ENCODE assay signal across 1 cellular context in genomic region chr2:64922482-64923384, GRCh38.
TF ChIP-seq lines count a peak whose summit lies in the region.

No MANE protein-coding gene starts in this region.

TF ChIP-seq in HepG2, 621 proteins besides CTCF, POLR2A, EP300 and RAD21 (continued from another document and continues in another):
- TF ChIP-seq ZNF24 (IDR thresholded peaks at IDR 0.05) (no peak), ARHGAP35 (CRISPR knock-in tag; IDR thresholded peaks at IDR 0.05; ENCODE audit: borderline replicate concordance) (no peak; the same call in 1 of the 2 replicates), FOXA1 (IDR thresholded peaks at IDR 0.05) (no peak), FOXA1 (CRISPR knock-in tag; IDR thresholded peaks at IDR 0.05) (peak; percentile 31; the same call in 1 of the 2 replicates), ZNF800 (CRISPR knock-in tag; IDR thresholded peaks at IDR 0.05) (no peak), NBN (conservative IDR thresholded peaks at IDR 0.05) (no peak), SMC3 (IDR thresholded peaks at IDR 0.05; ENCODE audit: low read length) (peak; percentile 54; the same call in 1 of the 2 replicates), STAG1 (CRISPR knock-in tag; IDR thresholded peaks at IDR 0.05) (peak; percentile 41), CBX1 (IDR thresholded peaks at IDR 0.05; ENCODE audit: low read depth) (no peak), ZNF296 (CRISPR knock-in tag; conservative IDR thresholded peaks at IDR 0.05) (no peak), NFIB (CRISPR knock-in tag; IDR thresholded peaks at IDR 0.05; ENCODE audit: borderline replicate concordance) (no peak), KDM5B (CRISPR knock-in tag; IDR thresholded peaks at IDR 0.05; ENCODE audit: borderline replicate concordance) (no peak; the same call in 1 of the 2 replicates), CSRNP2 (CRISPR knock-in tag; conservative IDR thresholded peaks at IDR 0.05; ENCODE audit: low read depth) (no peak), BCL6 (CRISPR knock-in tag; IDR thresholded peaks at IDR 0.05) (peak; percentile 64), THYN1 (CRISPR knock-in tag; IDR thresholded peaks at IDR 0.05; ENCODE audit: borderline replicate concordance, low read depth) (no peak), SALL2 (CRISPR knock-in tag; IDR thresholded peaks at IDR 0.05) (0 out of 2 replicates have a peak, but pooled peaks have one; percentile 24), ZNF230 (CRISPR knock-in tag; IDR thresholded peaks at IDR 0.05) (peak; percentile 39; the same call in 1 of the 2 replicates), ZNF607 (CRISPR knock-in tag; IDR thresholded peaks at IDR 0.05; ENCODE audit: borderline replicate concordance) (0 out of 2 replicates have a peak, but pooled peaks have one; percentile 27), ZEB1 (IDR thresholded peaks at IDR 0.05; ENCODE audit: insufficient replicate concordance, low read depth) (no peak), ZNF501 (CRISPR knock-in tag; IDR thresholded peaks at IDR 0.05) (peak; percentile 91), HOXA3 (CRISPR knock-in tag; IDR thresholded peaks at IDR 0.05) (peak; percentile 62), ZNF766 (CRISPR knock-in tag; IDR thresholded peaks at IDR 0.05; ENCODE audit: borderline replicate concordance) (no peak), ZFP41 (CRISPR knock-in tag; IDR thresholded peaks at IDR 0.05; ENCODE audit: borderline replicate concordance) (no peak), ZNF768 (CRISPR knock-in tag; IDR thresholded peaks at IDR 0.05) (0 out of 2 replicates have a peak, but pooled peaks have one; percentile 28), ZNF414 (CRISPR knock-in tag; IDR thresholded peaks at IDR 0.05) (no peak; the same call in 1 of the 2 replicates), ARID2 (CRISPR knock-in tag; IDR thresholded peaks at IDR 0.05; ENCODE audit: borderline replicate concordance) (no peak), NFIC (IDR thresholded peaks at IDR 0.05; ENCODE audit: low read length) (no peak), TEAD2 (CRISPR knock-in tag; IDR thresholded peaks at IDR 0.05) (no peak), ZSCAN29 (CRISPR knock-in tag; conservative IDR thresholded peaks at IDR 0.05) (no peak), ELK4 (CRISPR knock-in tag; IDR thresholded peaks at IDR 0.05; ENCODE audit: borderline replicate concordance) (no peak), ZMYM2 (CRISPR knock-in tag; IDR thresholded peaks at IDR 0.05) (no peak), ZNF484 (CRISPR knock-in tag; IDR thresholded peaks at IDR 0.05; ENCODE audit: borderline replicate concordance, low read depth) (no peak), ZNF629 (CRISPR knock-in tag; conservative IDR thresholded peaks at IDR 0.05) (peak; percentile 73; the same call in 1 of the 2 replicates), MTF2 (CRISPR knock-in tag; IDR thresholded peaks at IDR 0.05; ENCODE audit: borderline replicate concordance) (no peak), ZNF530 (CRISPR knock-in tag; IDR thresholded peaks at IDR 0.05; ENCODE audit: low read depth) (no peak), RERE (CRISPR knock-in tag; IDR thresholded peaks at IDR 0.05; ENCODE audit: low read depth) (0 out of 2 replicates have a peak, but pooled peaks have one; percentile 16), BCLAF1 (IDR thresholded peaks at IDR 0.05) (no peak), YEATS4 (CRISPR knock-in tag; IDR thresholded peaks at IDR 0.05; ENCODE audit: borderline replicate concordance) (0 out of 2 replicates have a peak, but pooled peaks have one; percentile 7), ZBTB20 (CRISPR knock-in tag; IDR thresholded peaks at IDR 0.05; ENCODE audit: borderline replicate concordance, low read depth) (0 out of 2 replicates have a peak, but pooled peaks have one; percentile 19), SIX4 (CRISPR knock-in tag; IDR thresholded peaks at IDR 0.05) (no peak), ZNF20 (CRISPR knock-in tag; IDR thresholded peaks at IDR 0.05) (no peak), ZBTB7B (CRISPR knock-in tag; IDR thresholded peaks at IDR 0.05) (peak; percentile 93), FUBP1 (CRISPR knock-in tag; IDR thresholded peaks at IDR 0.05; ENCODE audit: borderline replicate concordance) (no peak), ETS1 (CRISPR knock-in tag; IDR thresholded peaks at IDR 0.05) (no peak), KLF16 (CRISPR knock-in tag; IDR thresholded peaks at IDR 0.05) (peak in 1 of 2 experiments; percentile 74; a peak in 1 of 4 replicates), SRSF1 (optimal IDR thresholded peaks at IDR 0.05; ENCODE audit: low read depth, low read length) (no peak), POGZ (CRISPR knock-in tag; IDR thresholded peaks at IDR 0.05) (peak; percentile 91), RBM22 (optimal IDR thresholded peaks at IDR 0.05; ENCODE audit: low read length) (no peak), TRIM22 (IDR thresholded peaks at IDR 0.05) (no peak), ZNF546 (CRISPR knock-in tag; conservative IDR thresholded peaks at IDR 0.05) (0 out of 2 replicates have a peak, but pooled peaks have one; percentile 30)
